In genomic region chr14:21913759-21914158, GRCh38 we compare ENCODE assay signal across 8 cellular contexts.
DNase-seq lines count a peak whose midpoint lies in the region; ATAC-seq and TF ChIP-seq lines count a peak whose summit lies in the region.

No MANE protein-coding gene starts in this region.

- H3K27me3 Mint-ChIP-seq in osteocyte (ENCODE audit: unreplicated experiment): peaks cover 15% of the 10 kb centered on the region

- no peaks in the 10 kb centered on the region for H3K79me2 ChIP-seq in PC-3 (ENCODE audit: low read length)

- H3K9me3 Mint-ChIP-seq in osteocyte (ENCODE audit: unreplicated experiment): no peaks in the 10 kb centered on the region

- H3K27me3 ChIP-seq in PC-3 (ENCODE audit: low read length): peaks cover 19% of the 10 kb centered on the region

- no peak overlapping the region for H3K27ac ChIP-seq in PC-3 (ENCODE audit: low read length)

- H3K4me1 Mint-ChIP-seq in osteocyte (ENCODE audit: unreplicated experiment): no peaks in the 10 kb centered on the region

- BruUV-seq in PC-3 (replicated peaks; lab: Mats Ljungman, UMichigan): no TSS peak

- H4K20me1 ChIP-seq in PC-3 (ENCODE audit: low read length): no peaks in the 10 kb centered on the region

- intact Hi-C loops in PC-3 (cut with micrococcal nuclease): loop anchor here (1.0 to 10.0 kb wide), 2 partner anchors 20 to 171 kb away; no protein-coding TSS in a partner anchor

- ATAC-seq in HG03521 (IDR thresholded peaks at IDR 0.05; ENCODE audit: unreplicated experiment) (peak; percentile 66), PC-3 (peak; percentile 29), HG02981 (IDR thresholded peaks at IDR 0.05; ENCODE audit: unreplicated experiment) (no peak), GM18520 (IDR thresholded peaks at IDR 0.05; ENCODE audit: unreplicated experiment) (no peak)

- no peaks in the 10 kb centered on the region for H3K36me3 ChIP-seq in PC-3 (ENCODE audit: low read depth, low read length)

- no peaks in the 10 kb centered on the region for H3K9me3 ChIP-seq in PC-3 (ENCODE audit: low read length)

- DNase-seq in GF-D8 (lab: John Stamatoyannopoulos, UW): peak; percentile 8
- peak; percentile 90 for DNase-seq in PC-3
- DNase-seq in activated T-cell treated with anti-CD3 and anti-CD28 coated beads for 48 hours (ENCODE audit: low read depth): peak; percentile 53
- DNase-seq in foreskin fibroblast: peak in 1 of 2 donors; percentile 1
- no peak for DNase-seq in osteocyte (ENCODE audit: extremely low spot score, unreplicated experiment)

- POLR2A ChIA-PET in PC-3 (lab: Charles Lee; ENCODE audit: unreplicated experiment): no interaction called here

- no peak overlapping the region for H3K9ac ChIP-seq in PC-3 (ENCODE audit: low read length)

- H3K9me2 ChIP-seq in PC-3 (replicated peaks; ENCODE audit: low read length): no peaks in the 10 kb centered on the region

- CTCF ChIA-PET in PC-3 (lab: Charles Lee): interaction anchor here (0.6 to 1.2 kb wide), 5 partner anchors 21 to 406 kb away, joined by 3 to 5 read pairs (median 3); no protein-coding TSS in a partner anchor

- no peak overlapping the region for H3K4me3 Mint-ChIP-seq in osteocyte (ENCODE audit: unreplicated experiment)

- H3K4me2 ChIP-seq in PC-3 (ENCODE audit: low read length): peak overlapping the region; percentile 10

- no peak overlapping the region for H3K4me3 ChIP-seq in PC-3 (ENCODE audit: low read length)
- H3K4me3 ChIP-seq in foreskin fibroblast (ENCODE audit: low read depth in 1 of 2, low read length in 2 of 2): no peak overlapping the region

- H3K36me3 Mint-ChIP-seq in osteocyte (ENCODE audit: unreplicated experiment): no peaks in the 10 kb centered on the region

- TF ChIP-seq CTCF in PC-3 (conservative IDR thresholded peaks at IDR 0.05; ENCODE audit: low read depth, low read length): peak; percentile 91
- peak; percentile 42 for TF ChIP-seq CTCF in foreskin fibroblast (IDR thresholded peaks at IDR 0.05; ENCODE audit: low read depth, low read length)
- peak; percentile 42 for TF ChIP-seq CTCF in osteocyte (IDR thresholded peaks at IDR 0.05)

- peaks cover 46% of the 10 kb centered on the region for H3K4me1 ChIP-seq in PC-3 (ENCODE audit: insufficient read depth, low read length)

- H3K27ac Mint-ChIP-seq in osteocyte (ENCODE audit: unreplicated experiment): no peak overlapping the region

- H3F3A ChIP-seq in PC-3 (ENCODE audit: low read length, unreplicated experiment): no peaks in the 10 kb centered on the region

- H2AFZ ChIP-seq in PC-3 (ENCODE audit: low read length): no peak overlapping the region

Comparison
In these comparisons a context has a peak if more than half of its experiments do, and no peak if none do; other contexts are left out.
1. ATAC-seq: peak in HG03521 (single experiment) and PC-3 (single experiment); none in HG02981 (single experiment) and GM18520 (single experiment).
2. Peak in every context shown above with its lines, with median percentiles within 50 percentile points of each other: CTCF ChIP-seq.